In the genomic region with DNA sequence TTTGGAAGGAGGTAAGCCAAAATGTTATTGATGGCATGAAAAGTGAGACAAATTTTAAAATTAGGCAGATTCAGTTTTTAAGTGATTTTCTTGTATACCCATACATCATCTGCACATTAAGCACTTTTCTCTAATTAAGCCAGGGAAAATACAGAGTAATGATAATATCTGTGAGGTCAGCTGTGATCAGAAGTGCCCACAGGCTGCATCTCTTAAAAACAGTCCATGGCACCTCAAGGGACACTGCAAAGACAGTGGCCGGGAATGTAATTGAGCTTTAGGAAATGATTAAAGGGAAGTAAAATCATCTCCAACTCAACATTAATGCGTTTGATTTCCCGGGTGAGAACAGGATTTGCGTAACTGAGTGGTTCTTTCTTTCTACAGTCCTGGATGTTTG, we compare ENCODE assay signal across 12 cellular contexts. TPM values are rescaled to one million over a fixed set of nuclear protein-coding genes. Genes with fewer than 3 reads are reported as not detected.
DNase-seq lines count a peak whose midpoint lies in the region; ATAC-seq and TF ChIP-seq lines count a peak whose summit lies in the region.
"Had no signal": no experiment of that assay in that cellular context is flagged by ENCODE, and none has a peak within 500 bp of the region (broad histone marks: within the 10 kb centered on the region; RNA-seq: fewer than 3 reads in every experiment).

No MANE protein-coding gene starts in this region.

- H3K4me2 ChIP-seq in mammary epithelial cell (ENCODE audit: insufficient read depth, low read depth, low read length) (peak overlapping the region; percentile 90), skeletal muscle satellite cell (ENCODE audit: low read length) (peak overlapping the region; percentile 87)

- no peaks in the 10 kb centered on the region for H3K9me3 Mint-ChIP-seq in activated T-helper 17 cell treated with anti-CD3 and anti-CD28 coated beads, Interleukin-2, amount 50 U/mL, for 72 hours
- peaks cover 4% of the 10 kb centered on the region for H3K9me3 Mint-ChIP-seq in Calu3 (ENCODE audit: low read depth, unreplicated experiment)
- H3K9me3 Mint-ChIP-seq: CD4-positive, alpha-beta memory T cell; stimulated activated memory B cell treated with anti-CD40 and anti-IgM and Interleukin-4, amounts not matched to agents 10 μg/mL and 1 μg/mL and 100 μg/mL, for 72 hours had no signal

- CTCF ChIA-PET in mammary epithelial cell (lab: Charles Lee; ENCODE audit: low non-redundant PET) (no interaction called here), Calu3 (lab: Charles Lee) (no interaction called here)

- no peaks in the 10 kb centered on the region for H3K27me3 ChIP-seq in mammary epithelial cell (ENCODE audit: insufficient read depth, low read length)
- H3K27me3 ChIP-seq in left lung, result peaks cover 22 to 72% of the 10 kb centered on the region in 2 donors
- no peaks in the 10 kb centered on the region for H3K27me3 ChIP-seq in skeletal muscle satellite cell (ENCODE audit: control insufficient read depth, insufficient read depth, low read length)
- 0 out of 2 replicates have a peak, but pooled peaks cover 2% of the 10 kb centered on the region for H3K27me3 ChIP-seq in HAP-1 (ENCODE audit: low read depth)

- TF ChIP-seq CTCF in mammary epithelial cell (conservative IDR thresholded peaks at IDR 0.05 in 1 of 2, IDR thresholded peaks at IDR 0.05 in 1 of 2; ENCODE audit: extremely low read depth in 1 of 2, insufficient read depth in 1 of 2, low read depth in 1 of 2, low read length in 2 of 2) (no peak), left lung (IDR thresholded peaks at IDR 0.05) (no peak), Calu3 (IDR thresholded peaks at IDR 0.05; ENCODE audit: unreplicated experiment) (no peak)

- H3K9ac ChIP-seq in ES-I3 (ENCODE audit: low read depth, low read length) (peak overlapping the region; percentile 89; the same call in 1 of the 2 replicates), mammary epithelial cell (ENCODE audit: insufficient read depth, low read length) (no peak overlapping the region), skeletal muscle satellite cell (ENCODE audit: low read depth, low read length) (peak overlapping the region; percentile 88)

- H3K27me3 Mint-ChIP-seq in activated T-helper 17 cell treated with anti-CD3 and anti-CD28 coated beads, Interleukin-2, amount 50 U/mL, for 72 hours, result peaks cover 65% of the 10 kb centered on the region
- no peaks in the 10 kb centered on the region for H3K27me3 Mint-ChIP-seq in Calu3 (ENCODE audit: unreplicated experiment)

- dilution Hi-C loops in mammary epithelial cell (cut with HindIII; ENCODE audit: low sequenced_read_pairs), result loop anchor here (5.0 kb wide), 1 partner anchor 82 kb away; no protein-coding TSS in a partner anchor

- peaks cover 4% of the 10 kb centered on the region for H3K4me1 Mint-ChIP-seq in activated T-helper 17 cell treated with anti-CD3 and anti-CD28 coated beads, Interleukin-2, amount 50 U/mL, for 72 hours
- no peaks in the 10 kb centered on the region for H3K4me1 Mint-ChIP-seq in Calu3 (ENCODE audit: low read depth, unreplicated experiment)
- H3K4me1 Mint-ChIP-seq: stimulated activated memory B cell treated with anti-CD40 and anti-IgM and Interleukin-4, amounts not matched to agents 10 μg/mL and 1 μg/mL and 100 μg/mL, for 72 hours had no signal

- intact Hi-C loops in mammary epithelial cell (cut with micrococcal nuclease), result loop anchor here (5.0 kb wide), 1 partner anchor 83 kb away; no protein-coding TSS in a partner anchor
- intact Hi-C loops in left lung (cut with DNase I), result no loop called here
- intact Hi-C loops in Calu3 (cut with micrococcal nuclease; ENCODE audit: unreplicated experiment), result no loop called here

- H3K36me3 ChIP-seq in ES-I3 (ENCODE audit: insufficient read depth, low read length), result no peaks in the 10 kb centered on the region
- no peaks in the 10 kb centered on the region for H3K36me3 ChIP-seq in mammary epithelial cell (ENCODE audit: insufficient read depth, low read length)
- no peaks in the 10 kb centered on the region for H3K36me3 ChIP-seq in left lung
- H3K36me3 ChIP-seq in skeletal muscle satellite cell (ENCODE audit: insufficient read depth, low read length), result peaks cover 5% of the 10 kb centered on the region
- no peaks in the 10 kb centered on the region for H3K36me3 ChIP-seq in HAP-1 (replicated peaks)
- H3K36me3 ChIP-seq: cardiac muscle cell had no signal

- no peaks in the 10 kb centered on the region for H4K20me1 ChIP-seq in mammary epithelial cell (ENCODE audit: insufficient read depth, low read length)

- H3K27ac ChIP-seq in mammary epithelial cell (ENCODE audit: insufficient read depth, low read depth, low read length) (no peak overlapping the region), left lung (peak overlapping the region; percentile 79 to 85)
- H3K27ac ChIP-seq: cardiac muscle cell had no signal

- peaks cover 90% of the 10 kb centered on the region for H3K79me2 ChIP-seq in mammary epithelial cell (ENCODE audit: insufficient read depth, low read length)

- DNase-seq in mammary epithelial cell, result no peak
- no peak for DNase-seq in left lung
- no peak for DNase-seq in amygdala (lab: John Stamatoyannopoulos, UW)
- DNase-seq in HAP-1 (ENCODE audit: low spot score in 2 of 2), result no peak
- no peak for DNase-seq in Calu3
- DNase-seq: activated CD8-positive, alpha-beta memory T cell treated with anti-CD3 and anti-CD28 coated beads, Interleukin-2, amount 50 U/mL, for 48 hours; CD4-positive, alpha-beta memory T cell had no signal

- no TSS peak for BruUV-seq in mammary epithelial cell (replicated peaks; lab: Mats Ljungman, UMichigan)
- no TSS peak for BruUV-seq in Calu3 (replicated peaks; lab: Mats Ljungman, UMichigan)

- no peak overlapping the region for H3K27ac Mint-ChIP-seq in activated T-helper 17 cell treated with anti-CD3 and anti-CD28 coated beads, Interleukin-2, amount 50 U/mL, for 72 hours
- no peak overlapping the region for H3K27ac Mint-ChIP-seq in Calu3 (ENCODE audit: unreplicated experiment)
- H3K27ac Mint-ChIP-seq: CD4-positive, alpha-beta memory T cell; stimulated activated memory B cell treated with anti-CD40 and anti-IgM and Interleukin-4, amounts not matched to agents 10 μg/mL and 1 μg/mL and 100 μg/mL, for 72 hours had no signal

- H3K9me3 ChIP-seq in ES-I3 (ENCODE audit: control insufficient read depth, insufficient read depth, low read length), result no peaks in the 10 kb centered on the region
- H3K9me3 ChIP-seq in mammary epithelial cell (replicated peaks; ENCODE audit: insufficient read depth, low read length), result no peaks in the 10 kb centered on the region
- no peaks in the 10 kb centered on the region for H3K9me3 ChIP-seq in left lung
- no peaks in the 10 kb centered on the region for H3K9me3 ChIP-seq in skeletal muscle satellite cell (replicated peaks; ENCODE audit: low read length)
- H3K9me3 ChIP-seq in HAP-1, result no peaks in the 10 kb centered on the region

- 41% methylated on average over 4 of the region's 4 CpGs for WGBS in mammary epithelial cell (ENCODE audit: low coverage, missing lambda C conversion rate)

- no peak overlapping the region for H2AFZ ChIP-seq in mammary epithelial cell (ENCODE audit: low read depth, low read length)

- in situ Hi-C loops in mammary epithelial cell (cut with MboI; ENCODE audit: low sequenced_read_pairs in 2 of 2), result loop anchor here in 1 of 2 donors (10.0 kb wide), 1 partner anchor 110 kb away; no protein-coding TSS in a partner anchor
- in situ Hi-C loops in HAP-1 (cut with MboI; ENCODE audit: low sequenced_read_pairs), result no loop called here

- peaks cover 12% of the 10 kb centered on the region for H3K4me1 ChIP-seq in ES-I3 (ENCODE audit: insufficient read depth, low read length)
- peaks cover 37% of the 10 kb centered on the region for H3K4me1 ChIP-seq in mammary epithelial cell (ENCODE audit: insufficient read depth, low read length)
- peaks cover 3 to 8% of the 10 kb centered on the region in 2 donors for H3K4me1 ChIP-seq in left lung
- peaks cover 65% of the 10 kb centered on the region for H3K4me1 ChIP-seq in skeletal muscle satellite cell (ENCODE audit: control insufficient read depth, insufficient read depth, low read length)
- H3K4me1 ChIP-seq in HAP-1, result no peaks in the 10 kb centered on the region

- H3K4me3 Mint-ChIP-seq in activated T-helper 17 cell treated with anti-CD3 and anti-CD28 coated beads, Interleukin-2, amount 50 U/mL, for 72 hours, result no peak overlapping the region
- H3K4me3 Mint-ChIP-seq in Calu3 (ENCODE audit: low read depth, unreplicated experiment), result no peak overlapping the region
- H3K4me3 Mint-ChIP-seq: CD4-positive, alpha-beta memory T cell; stimulated activated memory B cell treated with anti-CD40 and anti-IgM and Interleukin-4, amounts not matched to agents 10 μg/mL and 1 μg/mL and 100 μg/mL, for 72 hours had no signal

- ATAC-seq in left lung, result no peak
- no peak for ATAC-seq in activated T-helper 17 cell treated with anti-CD3 and anti-CD28 coated beads, Interleukin-2, amount 50 U/mL, for 72 hours (replicated peaks)
- ATAC-seq: stimulated activated memory B cell treated with anti-CD40 and anti-IgM and Interleukin-4, amounts not matched to agents 10 μg/mL and 1 μg/mL and 100 μg/mL, for 72 hours had no signal

- H3K36me3 Mint-ChIP-seq in activated T-helper 17 cell treated with anti-CD3 and anti-CD28 coated beads, Interleukin-2, amount 50 U/mL, for 72 hours (ENCODE audit: low read depth), result no peaks in the 10 kb centered on the region
- H3K36me3 Mint-ChIP-seq in Calu3 (ENCODE audit: insufficient read depth, unreplicated experiment), result no peaks in the 10 kb centered on the region
- H3K36me3 Mint-ChIP-seq: CD4-positive, alpha-beta memory T cell; stimulated activated memory B cell treated with anti-CD40 and anti-IgM and Interleukin-4, amounts not matched to agents 10 μg/mL and 1 μg/mL and 100 μg/mL, for 72 hours had no signal

- H3K4me3 ChIP-seq in mammary epithelial cell (replicated peaks in 1 of 3; ENCODE audit: insufficient read depth in 1 of 3, low read depth in 2 of 3, low read length in 3 of 3) (no peak overlapping the region), left lung (peak overlapping the region; percentile 55 to 71), skeletal muscle satellite cell (ENCODE audit: low read length) (peak overlapping the region; percentile 87), HAP-1 (no peak overlapping the region)

RNA-seq across cellular contexts. Expression of gene COL4A1, which starts 2.0 kb away (rescaled TPM):
- total RNA-seq in mammary epithelial cell (10 to 100 TPM; 40.9 to 89.0 TPM), left lung (1,000 to 10,000 TPM in 1 of 2 donors, 100 to 1,000 TPM in 1; 418 to 1,057 TPM), Calu3 (2022) (0.12 TPM in 1 of 2 replicates, not detected in the other)
- 28.1 TPM for polyA plus RNA-seq in mammary epithelial cell
- polyA minus RNA-seq in mammary epithelial cell, result 57.7 TPM
- total RNA-seq in skeletal muscle satellite cell (2012; rRNA removed), result 112 and 149 TPM in 2 replicates
- not detected for total RNA-seq in activated T-helper 17 cell treated with anti-CD3 and anti-CD28 coated beads, Interleukin-2, amount 50 U/mL, for 72 hours
- total RNA-seq: CD4-positive, alpha-beta memory T cell had no signal
- polyA plus RNA-seq: CD4-positive, alpha-beta memory T cell had no signal

RNA-seq across cellular contexts. Expression of gene COL4A2, which starts 2.1 kb away (rescaled TPM):
- total RNA-seq in mammary epithelial cell (10 to 100 TPM; 74.9 to 94.2 TPM), left lung (100 to 1,000 TPM; 343 to 638 TPM), Calu3 (2022) (0.42 and 1.0 TPM in 2 replicates)
- polyA plus RNA-seq in mammary epithelial cell, result 119 TPM
- 78.3 TPM for polyA minus RNA-seq in mammary epithelial cell
- total RNA-seq in skeletal muscle satellite cell (2012; rRNA removed), result 75.5 and 113 TPM in 2 replicates
- total RNA-seq in activated T-helper 17 cell treated with anti-CD3 and anti-CD28 coated beads, Interleukin-2, amount 50 U/mL, for 72 hours, result under 1 TPM in 1 of 2 donors, not detected in 1; 0.56 TPM
- total RNA-seq: CD4-positive, alpha-beta memory T cell had no signal
- polyA plus RNA-seq: CD4-positive, alpha-beta memory T cell had no signal

Comparison
In these comparisons a context has a peak if more than half of its experiments do, and no peak if none do; other contexts are left out.
1. H3K4me3 ChIP-seq: peak in left lung (2 of 2) and skeletal muscle satellite cell (single experiment); none in mammary epithelial cell (0 of 3) and HAP-1 (single experiment).
2. RNA of gene COL4A1, which starts 2.0 kb away (total RNA-seq): 418 to 1,057 TPM in left lung and 40.9 to 89.0 TPM in mammary epithelial cell; not detected in activated T-helper 17 cell treated with anti-CD3 and anti-CD28 coated beads, Interleukin-2, amount 50 U/mL, for 72 hours and 0.12 TPM in Calu3; every median in the first group is over 10 times any median in the second.
3. RNA of gene COL4A2, which starts 2.1 kb away (total RNA-seq): 343 to 638 TPM in left lung and 74.9 to 94.2 TPM in mammary epithelial cell; 0.56 TPM in activated T-helper 17 cell treated with anti-CD3 and anti-CD28 coated beads, Interleukin-2, amount 50 U/mL, for 72 hours and 0.42 to 1.0 TPM in Calu3; every median in the first group is over 10 times any median in the second.